In genomic region chr2:208253518-208254117, GRCh38 we compare ENCODE assay signal across 8 cellular contexts. TPM values are rescaled to one million over a fixed set of nuclear protein-coding genes. Genes with fewer than 3 reads are reported as not detected.
DNase-seq lines count a peak whose midpoint lies in the region; ATAC-seq and TF ChIP-seq lines count a peak whose summit lies in the region.

No MANE protein-coding gene starts in this region.

- CTCF ChIA-PET in naive thymus-derived CD4-positive, alpha-beta T cell (lab: Charles Lee): interaction anchor here (1.0 to 1.9 kb wide), 5 partner anchors 11 to 78 kb away, joined by 3 to 12 read pairs (median 6); partner anchors contain the start of gene PIKFYVE

- TF ChIP-seq CTCF in AG10803 (conservative IDR thresholded peaks at IDR 0.05; ENCODE audit: low read length) (no peak; the same call in 1 of the 2 replicates), colonic mucosa (IDR thresholded peaks at IDR 0.05) (no peak)

- peak overlapping the region; percentile 12 to 92 for H3K9ac ChIP-seq in colonic mucosa (ENCODE audit: low read depth in 2 of 2, low read length in 2 of 2)

- no peaks in the 10 kb centered on the region for H3K9me3 ChIP-seq in colonic mucosa
- no peaks in the 10 kb centered on the region for H3K9me3 ChIP-seq in naive thymus-derived CD4-positive, alpha-beta T cell (ENCODE audit: control insufficient read depth in 2 of 3, low read length in 3 of 3)

- no peaks in the 10 kb centered on the region for H3K9me3 Mint-ChIP-seq in naive thymus-derived CD4-positive, alpha-beta T cell

- H3K27ac Mint-ChIP-seq in naive thymus-derived CD4-positive, alpha-beta T cell: peak overlapping the region in 7 of 9 donors; percentile 10 to 82 (median 69)

- peaks cover 5% of the 10 kb centered on the region for H3K4me1 ChIP-seq in colonic mucosa
- H3K4me1 ChIP-seq in naive thymus-derived CD4-positive, alpha-beta T cell (ENCODE audit: control insufficient read depth in 2 of 2, insufficient read depth in 2 of 2, low read length in 2 of 2): peaks cover 0 to 9% of the 10 kb centered on the region in 2 donors

- no peaks in the 10 kb centered on the region for H3K36me3 ChIP-seq in colonic mucosa
- peaks cover 0 to 6% (median 0%) of the 10 kb centered on the region in 3 experiments for H3K36me3 ChIP-seq in naive thymus-derived CD4-positive, alpha-beta T cell (ENCODE audit: control insufficient read depth in 2 of 3, insufficient read depth in 3 of 3, low read length in 3 of 3)

- ATAC-seq in naive thymus-derived CD4-positive, alpha-beta T cell: no peak
- ATAC-seq in HG03469 (IDR thresholded peaks at IDR 0.05; ENCODE audit: unreplicated experiment) (no peak), HG03097 (IDR thresholded peaks at IDR 0.05; ENCODE audit: low FRiP score, unreplicated experiment) (no peak), HG03039 (IDR thresholded peaks at IDR 0.05; ENCODE audit: unreplicated experiment) (no peak)

- H3K4me3 ChIP-seq in AG10803 (ENCODE audit: low read length) (peak overlapping the region; percentile 90), colonic mucosa (peak overlapping the region; percentile 95)
- H3K4me3 ChIP-seq in Jurkat, Clone E6-1 (ENCODE audit: low read length): peak overlapping the region; percentile 98
- peak overlapping the region; percentile 70 for H3K4me3 ChIP-seq in naive thymus-derived CD4-positive, alpha-beta T cell (ENCODE audit: low read length)

- DNase-seq in AG10803 (ENCODE audit: low read depth): peak; percentile 6
- DNase-seq in Jurkat, Clone E6-1 (ENCODE audit: low read depth, low spot score): no peak
- no peak for DNase-seq in colonic mucosa
- DNase-seq in naive thymus-derived CD4-positive, alpha-beta T cell: peak in 2 of 9 donors; percentile 12 to 22
- no peak for DNase-seq in DMS153 treated with DMSO at 0.1 percent for 48 hours (lab: John Stamatoyannopoulos, UW; ENCODE audit: unreplicated experiment)

- peak overlapping the region; percentile 90 for H3K27ac ChIP-seq in colonic mucosa
- H3K27ac ChIP-seq in naive thymus-derived CD4-positive, alpha-beta T cell (ENCODE audit: low read depth, low read length): peak overlapping the region; percentile 62

- peaks cover 0 to 21% (median 11%) of the 10 kb centered on the region in 5 donors for H3K36me3 Mint-ChIP-seq in naive thymus-derived CD4-positive, alpha-beta T cell

- no peaks in the 10 kb centered on the region for H3K27me3 Mint-ChIP-seq in naive thymus-derived CD4-positive, alpha-beta T cell

- H3K4me3 Mint-ChIP-seq in naive thymus-derived CD4-positive, alpha-beta T cell: peak overlapping the region; percentile 93 to 100 (median 97)

- H3K4me1 Mint-ChIP-seq in naive thymus-derived CD4-positive, alpha-beta T cell: peaks cover 8 to 28% (median 23%) of the 10 kb centered on the region in 7 donors

- no peaks in the 10 kb centered on the region for H3K27me3 ChIP-seq in colonic mucosa
- no peaks in the 10 kb centered on the region for H3K27me3 ChIP-seq in naive thymus-derived CD4-positive, alpha-beta T cell (ENCODE audit: control insufficient read depth in 2 of 2, insufficient read depth in 2 of 2, low read length in 2 of 2)

- intact Hi-C loops in colonic mucosa (cut with DNase I): loop anchor here (2.0 kb wide), 1 partner anchor 79 kb away; no protein-coding TSS in a partner anchor
- intact Hi-C loops in naive thymus-derived CD4-positive, alpha-beta T cell (cut with micrococcal nuclease): loop anchor here (1.0 to 10.0 kb wide), 10 partner anchors 13 to 1919 kb away; partner anchors contain the start of genes CCNYL1 (in 2 of the 2), KANSL1L (in 2 of the 2), FASTKD2 (in 1 of the 2) and KLF7 (in 1 of the 2)

- POLR2A ChIA-PET in naive thymus-derived CD4-positive, alpha-beta T cell (lab: Charles Lee): interaction anchor here (0.7 to 3.7 kb wide), 3 partner anchors 12 to 181 kb away, joined by 3 to 32 read pairs (median 5); partner anchors contain the start of gene PIKFYVE

RNA-seq across cellular contexts. Expression of gene IDH1, which starts 1.3 kb away (rescaled TPM):
- polyA plus RNA-seq in Jurkat, Clone E6-1 (2012; ENCODE audit: insufficient read depth, insufficient read length): 29.0 TPM
- 100 to 1,000 TPM; 250 to 348 TPM for total RNA-seq in colonic mucosa
- total RNA-seq in naive thymus-derived CD4-positive, alpha-beta T cell: 10 to 100 TPM in 4 of 5 experiments, 1 to 10 TPM in 1; 5.0 to 26.4 (median 20.4) TPM
- polyA plus RNA-seq in naive thymus-derived CD4-positive, alpha-beta T cell: 1 to 10 TPM; 1.8 to 3.9 TPM

RNA-seq across cellular contexts. Expression of gene PIKFYVE, which starts 12.4 kb away (rescaled TPM):
- 29.8 TPM for polyA plus RNA-seq in Jurkat, Clone E6-1 (2012; ENCODE audit: insufficient read depth, insufficient read length)
- total RNA-seq in colonic mucosa: 10 to 100 TPM; 14.6 to 18.2 TPM
- total RNA-seq in naive thymus-derived CD4-positive, alpha-beta T cell: 10 to 100 TPM; 33.4 to 52.3 (median 39.1) TPM
- 1 to 10 TPM; 5.9 to 8.4 TPM for polyA plus RNA-seq in naive thymus-derived CD4-positive, alpha-beta T cell

Comparison
In these comparisons a context has a peak if more than half of its experiments do, and no peak if none do; other contexts are left out.
1. RNA of gene IDH1, which starts 1.3 kb away (total RNA-seq): 250 to 348 TPM in colonic mucosa; 5.0 to 26.4 TPM in naive thymus-derived CD4-positive, alpha-beta T cell; every median in the first group is over 4 times any median in the second.
2. Peak in every context shown above with its lines, with median percentiles within 50 percentile points of each other: H3K4me3 ChIP-seq.